8 cellular contexts compared by ENCODE assay signal in genomic region chr19:41998246-41999020, GRCh38. TPM values are rescaled to one million over a fixed set of nuclear protein-coding genes. Genes with fewer than 3 reads are reported as not detected.
DNase-seq lines count a peak whose midpoint lies in the region; ATAC-seq, FAIRE-seq and TF ChIP-seq lines count a peak whose summit lies in the region.

No MANE protein-coding gene starts in this region.

- H3K4me3 Mint-ChIP-seq in nephron progenitor cell, result no peak overlapping the region

- in situ Hi-C loops in Caki2 (cut with HindIII; ENCODE audit: low pct_unique_long_range_greater_than_20kb, low sequenced_read_pairs), result no loop called here

- peaks cover 88% of the 10 kb centered on the region for H3K27me3 Mint-ChIP-seq in nephron progenitor cell (ENCODE audit: low read depth, poor library complexity)

- no peak for FAIRE-seq in HTR-8/SVneo (lab: Jason Lieb, UNC)

- no peaks in the 10 kb centered on the region for H3K9me3 Mint-ChIP-seq in nephron progenitor cell

- no peak overlapping the region for H3K27ac Mint-ChIP-seq in nephron progenitor cell

- peak overlapping the region in 53 of 59 donors; percentile 9 to 96 (median 84) for H3K27ac ChIP-seq in dorsolateral prefrontal cortex

- H3K27me3 ChIP-seq in dorsolateral prefrontal cortex, result peaks cover 0 to 67% (median 9%) of the 10 kb centered on the region in 45 donors

- peaks cover 24% of the 10 kb centered on the region for H3K4me1 Mint-ChIP-seq in nephron progenitor cell

- TF ChIP-seq POLR2A in GM18505 (IDR thresholded peaks at IDR 0.05; ENCODE audit: borderline replicate concordance, extremely low read depth, insufficient read depth, insufficient read length), result no peak

- peak overlapping the region in 37 of 59 donors; percentile 1 to 56 (median 25) for H3K4me3 ChIP-seq in dorsolateral prefrontal cortex

- intact Hi-C loops in dorsolateral prefrontal cortex (cut with DNase I), result no loop called here

- DNase-seq in Caki2 (ENCODE audit: low read depth), result peak; percentile 47
- peak; percentile 53 for DNase-seq in HTR-8/SVneo (ENCODE audit: insufficient read length, low spot score)
- DNase-seq in dorsolateral prefrontal cortex, result peak in 5 of 10 donors; percentile 46 to 76 (median 64)
- peak; percentile 85 for DNase-seq in nephron progenitor cell
- DNase-seq in KG1 (lab: John Stamatoyannopoulos, UW), result no peak
- no peak for DNase-seq in middle frontal gyrus (ENCODE audit: extremely low spot score, low spot score)

- TF ChIP-seq CTCF in dorsolateral prefrontal cortex (IDR thresholded peaks at IDR 0.05 in 54 of 56, conservative IDR thresholded peaks at IDR 0.05 in 2 of 56; ENCODE audit: low read depth in 1 of 56, partially characterized antibody in 56 of 56) (peak in 55 of 56 donors; percentile 23 to 69 (median 55)), nephron progenitor cell (IDR thresholded peaks at IDR 0.05) (peak; percentile 75)

- H3K36me3 Mint-ChIP-seq in nephron progenitor cell (ENCODE audit: low read depth), result no peaks in the 10 kb centered on the region

- ATAC-seq in SK-N-SH treated with all-trans-retinoic acid at 6 μM for 48 hours, result peak; percentile 57
- ATAC-seq in GM18505 (IDR thresholded peaks at IDR 0.05; ENCODE audit: unreplicated experiment), result no peak

TF ChIP-seq in SK-N-SH treated with all-trans-retinoic acid at 6 μM for 48 hours, 23 proteins besides CTCF, POLR2A, EP300 and RAD21:
- TF ChIP-seq ARNTL (CRISPR knock-in tag; IDR thresholded peaks at IDR 0.05; ENCODE audit: borderline replicate concordance, low read depth), result no peak
- TF ChIP-seq ZC3H10 (CRISPR knock-in tag; IDR thresholded peaks at IDR 0.05), result no peak
- TF ChIP-seq ZNF565 (CRISPR knock-in tag; conservative IDR thresholded peaks at IDR 0.05; ENCODE audit: low read depth), result no peak
- TF ChIP-seq TCF4 (CRISPR knock-in tag; IDR thresholded peaks at IDR 0.05; ENCODE audit: borderline replicate concordance), result no peak
- no peak for TF ChIP-seq ISL1 (CRISPR knock-in tag; IDR thresholded peaks at IDR 0.05)
- TF ChIP-seq CREB5 (CRISPR knock-in tag; IDR thresholded peaks at IDR 0.05; ENCODE audit: low read depth), result no peak
- TF ChIP-seq CSRNP3 (CRISPR knock-in tag; IDR thresholded peaks at IDR 0.05), result no peak
- no peak for TF ChIP-seq BACH2 (CRISPR knock-in tag; IDR thresholded peaks at IDR 0.05; ENCODE audit: borderline replicate concordance)
- TF ChIP-seq ZNF70 (CRISPR knock-in tag; IDR thresholded peaks at IDR 0.05), result no peak
- no peak for TF ChIP-seq CSDC2 (CRISPR knock-in tag; IDR thresholded peaks at IDR 0.05)
- TF ChIP-seq SNAI2 (CRISPR knock-in tag; IDR thresholded peaks at IDR 0.05), result no peak
- TF ChIP-seq ZFP3 (CRISPR knock-in tag; IDR thresholded peaks at IDR 0.05), result no peak
- no peak for TF ChIP-seq ZFP30 (CRISPR knock-in tag; IDR thresholded peaks at IDR 0.05)
- no peak for TF ChIP-seq TSHZ2 (CRISPR knock-in tag; IDR thresholded peaks at IDR 0.05)
- TF ChIP-seq OSR1 (CRISPR knock-in tag; IDR thresholded peaks at IDR 0.05), result no peak
- TF ChIP-seq RARB (CRISPR knock-in tag; IDR thresholded peaks at IDR 0.05), result no peak

RNA-seq across cellular contexts. Expression of gene ATP1A3, which starts 4.4 kb away (rescaled TPM):
- 2.3 TPM in 1 of 2 replicates, not detected in the other for total RNA-seq in Caki2 (2014; rRNA removed; shearing (Covaris generic); ENCODE audit: low replicate concordance)
- 100 to 1,000 TPM; 156 to 918 (median 662) TPM for total RNA-seq in dorsolateral prefrontal cortex

RNA-seq across cellular contexts. Expression of gene RABAC1, which starts 39.3 kb away (rescaled TPM):
- 287 and 288 TPM in 2 replicates for total RNA-seq in Caki2 (2014; rRNA removed; shearing (Covaris generic); ENCODE audit: low replicate concordance)
- 100 to 1,000 TPM; 113 to 188 (median 144) TPM for total RNA-seq in dorsolateral prefrontal cortex

Comparison
In these comparisons a context has a peak if more than half of its experiments do, and no peak if none do; other contexts are left out.
1. DNase-seq: peak in Caki2 (single experiment), HTR-8/SVneo (single experiment) and nephron progenitor cell (single experiment); none in KG1 (single experiment) and middle frontal gyrus (single experiment).
2. RNA of gene ATP1A3, which starts 4.4 kb away (total RNA-seq): 156 to 918 TPM in dorsolateral prefrontal cortex; 2.3 TPM in Caki2; every median in the first group is over 10 times any median in the second.